Comparison of ENCODE assay signal across 10 cellular contexts in genomic region chr17:45228121-45228941, GRCh38. TPM values are rescaled to one million over a fixed set of nuclear protein-coding genes. Genes with fewer than 3 reads are reported as not detected.
DNase-seq lines count a peak whose midpoint lies in the region; ATAC-seq and TF ChIP-seq lines count a peak whose summit lies in the region.
"Had no signal": no experiment of that assay in that cellular context is flagged by ENCODE, and none has a peak within 500 bp of the region (broad histone marks: within the 10 kb centered on the region; RNA-seq: fewer than 3 reads in every experiment).

No MANE protein-coding gene starts in this region.

- peaks cover 99% of the 10 kb centered on the region for H3K36me3 Mint-ChIP-seq in activated T-helper 17 cell treated with anti-CD3 and anti-CD28 coated beads, Interleukin-2, amount 50 U/mL, for 72 hours (ENCODE audit: low read depth)

- peak overlapping the region; percentile 92 for H3K4me3 Mint-ChIP-seq in activated T-helper 17 cell treated with anti-CD3 and anti-CD28 coated beads, Interleukin-2, amount 50 U/mL, for 72 hours

- peak overlapping the region; percentile 99 for H3K27ac Mint-ChIP-seq in activated T-helper 17 cell treated with anti-CD3 and anti-CD28 coated beads, Interleukin-2, amount 50 U/mL, for 72 hours

- no peak overlapping the region for H3K4me3 ChIP-seq in right lobe of liver
- peak overlapping the region; percentile 14 for H3K4me3 ChIP-seq in upper lobe of right lung
- H3K4me3 ChIP-seq: tibial artery had no signal

- H3K9me3 ChIP-seq in right lobe of liver (no peaks in the 10 kb centered on the region), upper lobe of right lung (no peaks in the 10 kb centered on the region)
- H3K9me3 ChIP-seq: tibial artery had no signal

- peak; percentile 23 for DNase-seq in activated naive CD4-positive, alpha-beta T cell treated with Interleukin-2 at 50 U/mL for 16 hours
- DNase-seq in activated naive CD4-positive, alpha-beta T cell treated with anti-CD3 and anti-CD28 coated beads, Interleukin-2, amount 50 U/mL, for 16 hours: no peak
- DNase-seq in right lobe of liver: peak in 1 of 3 donors; percentile 50
- DNase-seq in upper lobe of right lung: no peak
- no peak for DNase-seq in SW 1271 (lab: John Stamatoyannopoulos, UW)

- intact Hi-C loops in right lobe of liver (cut with DNase I) (loop anchor here in 1 of 2 donors (10.0 kb wide), 1 partner anchor 156 kb away; no protein-coding TSS in a partner anchor), upper lobe of right lung (cut with DNase I) (no loop called here)

- peaks cover 19% of the 10 kb centered on the region for H3K4me1 Mint-ChIP-seq in activated T-helper 17 cell treated with anti-CD3 and anti-CD28 coated beads, Interleukin-2, amount 50 U/mL, for 72 hours

- H3K27me3 ChIP-seq in right lobe of liver (no peaks in the 10 kb centered on the region), upper lobe of right lung (no peaks in the 10 kb centered on the region)

- WGBS in right lobe of liver (ENCODE audit: insufficient coverage, low coverage, low lambda C conversion rate, missing lambda C conversion rate): 45% methylated on average over 4 of the region's 18 CpGs

- ATAC-seq in activated T-helper 17 cell treated with anti-CD3 and anti-CD28 coated beads, Interleukin-2, amount 50 U/mL, for 72 hours (replicated peaks): peak; percentile 3
- ATAC-seq in right lobe of liver (no peak), upper lobe of right lung (no peak), HG03354 (IDR thresholded peaks at IDR 0.05; ENCODE audit: poor library complexity, severe bottlenecking, unreplicated experiment) (no peak), HG03571 (IDR thresholded peaks at IDR 0.05; ENCODE audit: unreplicated experiment) (no peak)

- H3K27me3 Mint-ChIP-seq in activated T-helper 17 cell treated with anti-CD3 and anti-CD28 coated beads, Interleukin-2, amount 50 U/mL, for 72 hours: no peaks in the 10 kb centered on the region

- H3K4me1 ChIP-seq in right lobe of liver (no peaks in the 10 kb centered on the region), upper lobe of right lung (peaks cover 39% of the 10 kb centered on the region)
- H3K4me1 ChIP-seq: tibial artery had no signal

- H3K27ac ChIP-seq in right lobe of liver: peak overlapping the region; percentile 21 to 77 (median 67)
- peak overlapping the region; percentile 81 for H3K27ac ChIP-seq in upper lobe of right lung
- H3K27ac ChIP-seq: C4-2B had no signal

- H3K9me3 Mint-ChIP-seq in activated T-helper 17 cell treated with anti-CD3 and anti-CD28 coated beads, Interleukin-2, amount 50 U/mL, for 72 hours: no peaks in the 10 kb centered on the region

- TF ChIP-seq CTCF in right lobe of liver (IDR thresholded peaks at IDR 0.05) (no peak), upper lobe of right lung (IDR thresholded peaks at IDR 0.05) (no peak)

- H3K36me3 ChIP-seq in right lobe of liver (no peaks in the 10 kb centered on the region), upper lobe of right lung (no peaks in the 10 kb centered on the region)
- H3K36me3 ChIP-seq: tibial artery had no signal

- no peak for TF ChIP-seq POLR2A in right lobe of liver (IDR thresholded peaks at IDR 0.05)

RNA-seq across cellular contexts. Expression of gene FMNL1, which starts 6.6 kb away (rescaled TPM):
- 100 to 1,000 TPM; 262 to 496 TPM for total RNA-seq in activated T-helper 17 cell treated with anti-CD3 and anti-CD28 coated beads, Interleukin-2, amount 50 U/mL, for 72 hours
- total RNA-seq in right lobe of liver: 1 to 10 TPM; 3.7 to 10.0 (median 5.1) TPM
- total RNA-seq in upper lobe of right lung: 62.3 TPM

RNA-seq across cellular contexts. Expression of gene SPATA32, which starts 33.6 kb away (rescaled TPM):
- total RNA-seq in activated T-helper 17 cell treated with anti-CD3 and anti-CD28 coated beads, Interleukin-2, amount 50 U/mL, for 72 hours: under 1 TPM; 0.13 to 0.32 TPM
- total RNA-seq in right lobe of liver: not detected
- not detected for total RNA-seq in upper lobe of right lung
